ENCODE assay signal across 24 cellular contexts in the genomic region with DNA sequence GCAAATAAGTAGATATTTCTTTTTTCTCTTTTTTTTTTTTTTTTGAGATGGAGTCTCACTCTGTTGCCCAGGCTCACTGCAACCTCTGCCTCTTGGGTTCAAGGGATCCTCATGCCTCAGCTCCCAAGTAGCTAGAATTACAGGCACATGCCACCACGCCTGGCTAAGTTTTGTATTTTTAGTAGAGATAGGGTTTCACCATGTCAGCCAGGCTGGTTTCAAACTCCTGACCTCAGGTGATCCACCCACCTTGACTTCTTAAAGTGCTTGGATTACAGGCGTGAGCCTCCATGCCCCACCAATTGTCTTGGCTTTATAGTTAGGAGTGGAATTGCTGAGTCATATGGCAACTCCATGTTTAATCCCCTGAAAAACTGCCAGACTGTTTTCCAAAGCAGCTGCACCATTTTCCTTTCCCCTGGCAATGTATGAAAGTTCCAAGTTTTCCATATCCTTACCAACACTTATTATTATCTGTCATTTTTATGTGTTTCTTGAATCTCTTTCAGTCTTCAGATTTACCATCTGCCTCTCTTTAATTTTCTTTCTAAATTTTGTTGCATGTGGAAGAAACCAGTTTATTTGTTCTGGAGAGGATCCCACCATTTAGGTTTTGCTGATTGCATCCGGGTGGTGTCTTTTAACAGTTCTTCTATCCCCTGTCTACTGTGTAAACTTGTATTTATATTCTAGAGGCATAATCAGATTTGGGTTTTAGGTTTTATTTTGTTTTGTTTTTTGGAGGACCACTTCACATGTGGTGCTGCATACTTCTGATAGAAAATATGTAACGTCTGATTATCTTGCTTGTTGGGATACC. TPM values are rescaled to one million over a fixed set of nuclear protein-coding genes. Genes with fewer than 3 reads are reported as not detected.
"Had no signal": no experiment of that assay in that cellular context is flagged by ENCODE, and none has a peak within 500 bp of the region (broad histone marks: within the 10 kb centered on the region; RNA-seq: fewer than 3 reads in every experiment).

No MANE protein-coding gene starts in this region.

- H3K36me3 Mint-ChIP-seq: neural progenitor cell had no signal

- DNase-seq: activated CD4-positive, alpha-beta T cell treated with anti-CD3 and anti-CD28 coated beads, Interleukin-2, amount 10 ng/mL, durations not matched to agents 7 days and 5 days; activated CD8-positive, alpha-beta memory T cell treated with anti-CD3 and anti-CD28 coated beads, Interleukin-2, amount 50 U/mL, for 48 hours; activated naive CD4-positive, alpha-beta T cell treated with Interleukin-2 at 50 U/mL for 16 hours; aorta; cerebellar nuclear complex; effector CD8-positive, alpha-beta T cell; heart left ventricle; left cardiac atrium; lower lobe of right lung; midbrain; stimulated activated CD4-positive, alpha-beta T cell treated with anti-CD3 and anti-CD28 coated beads, Interleukin-15, amount 100 ng/mL, for 24 hours; stimulated activated CD4-positive, alpha-beta T cell treated with anti-CD3 and anti-CD28 coated beads, Interleukin-4, amount 100 ng/mL, for 4 hours; stimulated activated CD8-positive, alpha-beta memory T cell treated with anti-CD3 and anti-CD28 coated beads, Interleukin-4, amount 100 ng/mL, for 48 hours; stimulated activated naive CD4-positive, alpha-beta T cell treated with Interleukin-2 at 50 U/mL for 16 hours; substantia nigra; uterus had no signal

- H3K4me1 ChIP-seq: neural progenitor cell had no signal

- H3K4me3 Mint-ChIP-seq: activated CD4-positive, alpha-beta T cell treated with anti-CD3 and anti-CD28 coated beads, Interleukin-2, amount 10 ng/mL, durations not matched to agents 7 days and 5 days; activated T-helper 1 cell treated with anti-CD3 and anti-CD28 coated beads, Interleukin-12 subunit alpha, Interleukin-12 subunit beta, Interleukin-2, Interleukin-4 antibody, amounts not matched to agents 30 ng/mL and 10 ng/mL and 1 ng/mL, durations not matched to agents 14 hours and 24 hours and 36 hours; neural progenitor cell; T-helper 2 cell treated with Interferon-gamma antibody and Interleukin-4, amounts not matched to agents 5 μg/mL and 100 μg/mL, for 36 hours had no signal

- H3K27me3 ChIP-seq: uterus had no signal

- H3K4me2 ChIP-seq: neural progenitor cell had no signal

- H3K9me3 Mint-ChIP-seq: neural progenitor cell had no signal

- ATAC-seq: heart left ventricle, left cardiac atrium, lower lobe of right lung had no signal

- H3K27ac Mint-ChIP-seq: activated CD4-positive, alpha-beta T cell treated with anti-CD3 and anti-CD28 coated beads, Interleukin-2, amount 10 ng/mL, durations not matched to agents 7 days and 5 days; neural progenitor cell; T-helper 2 cell treated with Interferon-gamma antibody and Interleukin-4, amounts not matched to agents 5 μg/mL and 100 μg/mL, for 36 hours had no signal

- H2AFZ ChIP-seq: neural progenitor cell had no signal

- H3K36me3 ChIP-seq: heart left ventricle, lower lobe of right lung, neural progenitor cell, tibial nerve, uterus had no signal

- H3K9ac ChIP-seq: neural progenitor cell had no signal

- H3K9me3 ChIP-seq: lower lobe of right lung, uterus had no signal

- H3K27ac ChIP-seq: epithelial cell of prostate, heart left ventricle, lower lobe of right lung, neural progenitor cell, tibial nerve, uterus had no signal

- H3K4me3 ChIP-seq: heart left ventricle, lower lobe of right lung, neural progenitor cell, tibial nerve, uterus had no signal

RNA-seq across cellular contexts. Expression of gene CDH16, which starts 32.5 kb away (rescaled TPM):
- total RNA-seq: activated CD4-positive, alpha-beta T cell treated with anti-CD3 and anti-CD28 coated beads, Interleukin-2, amount 10 ng/mL, durations not matched to agents 7 days and 5 days; activated T-helper 1 cell treated with anti-CD3 and anti-CD28 coated beads, Interleukin-12 subunit alpha, Interleukin-12 subunit beta, Interleukin-2, Interleukin-4 antibody, amounts not matched to agents 30 ng/mL and 10 ng/mL and 1 ng/mL, durations not matched to agents 14 hours and 24 hours and 36 hours; aorta; fibroblast of lung; frontal cortex; lower lobe of right lung; osteocyte had no signal
- polyA plus RNA-seq: fibroblast of lung had no signal
